In the genomic region with DNA sequence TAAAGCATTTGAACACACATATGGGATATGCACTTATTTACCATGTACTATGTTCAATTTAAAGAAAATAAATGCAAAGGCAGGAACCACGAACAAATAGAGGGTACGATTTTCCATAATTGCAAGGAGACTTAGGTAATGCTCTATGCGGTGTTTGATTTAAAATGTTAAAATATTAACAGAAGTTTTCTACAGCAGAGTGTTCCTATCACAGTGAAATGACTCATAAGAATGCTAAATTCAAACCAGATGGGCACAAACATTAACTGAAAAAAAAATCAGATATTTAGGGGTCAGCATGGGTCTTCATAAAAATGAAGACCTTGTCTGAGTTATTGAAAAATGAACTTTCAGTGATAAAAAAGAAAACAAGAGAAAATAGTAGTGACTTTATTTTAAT, we compare ENCODE assay signal across 30 cellular contexts.
DNase-seq lines count a peak whose midpoint lies in the region; ATAC-seq, FAIRE-seq and TF ChIP-seq lines count a peak whose summit lies in the region.
"Had no signal": no experiment of that assay in that cellular context is flagged by ENCODE, and none has a peak within 500 bp of the region (broad histone marks: within the 10 kb centered on the region; RNA-seq: fewer than 3 reads in every experiment).

No MANE protein-coding gene starts in this region.

- H3K4me1 ChIP-seq in KMS-11 (ENCODE audit: low read depth, poor library complexity, severe bottlenecking) = peaks cover 31% of the 10 kb centered on the region
- peaks cover 0 to 7% (median 2%) of the 10 kb centered on the region in 4 experiments; a peak in 2 of 7 replicates for H3K4me1 ChIP-seq in H1 (replicated peaks in 1 of 4; ENCODE audit: control insufficient read depth in 3 of 4, insufficient read depth in 4 of 4, low read length in 3 of 4)

- H3K4me3 Mint-ChIP-seq in nephron = no peak overlapping the region
- H3K4me3 Mint-ChIP-seq: activated CD4-positive, alpha-beta memory T cell treated with anti-CD3 and anti-CD28 coated beads, Interleukin-2, amount 10 ng/mL, durations not matched to agents 7 days and 5 days; activated naive CD4-positive, alpha-beta T cell treated with anti-CD3 and anti-CD28 coated beads, Interleukin-2, amount 50 U/mL, for 24 hours; activated T-helper 17 cell treated with anti-CD3 and anti-CD28 coated beads, Interleukin-2, amount 50 U/mL, for 72 hours; naive thymus-derived CD4-positive, alpha-beta T cell; stimulated activated naive CD8-positive, alpha-beta T cell treated with anti-CD3 and anti-CD28 coated beads, Interleukin-15, amount 100 ng/mL, for 72 hours; T-cell had no signal

- no peak overlapping the region for H3K27ac ChIP-seq in KMS-11
- no peak overlapping the region for H3K27ac ChIP-seq in H1 (ENCODE audit: low read depth, low read length)
- H3K27ac ChIP-seq: BLaER1, cardiac muscle cell, thyroid gland had no signal

- no peaks in the 10 kb centered on the region for H3K79me1 ChIP-seq in H1 (ENCODE audit: low read depth, low read length)

- H3K18ac ChIP-seq in H1 (ENCODE audit: extremely low read depth, low read length) = no peak overlapping the region

- H3K9ac ChIP-seq in KMS-11 (no peak overlapping the region), H1 (replicated peaks in 1 of 4; ENCODE audit: extremely low read depth in 1 of 4, low read depth in 3 of 4, low read length in 3 of 4) (no peak overlapping the region)
- H3K9ac ChIP-seq: BLaER1 had no signal

- no peak overlapping the region for H4K8ac ChIP-seq in H1 (ENCODE audit: extremely low read depth, insufficient read depth, low read length)

- H2BK5ac ChIP-seq in H1 (ENCODE audit: low read depth, low read length) = no peak overlapping the region

- H2BK15ac ChIP-seq in H1 (ENCODE audit: low read length) = no peak overlapping the region

- ATAC-seq in GM18505 (IDR thresholded peaks at IDR 0.05; ENCODE audit: unreplicated experiment) = no peak
- ATAC-seq: activated T-helper 17 cell treated with anti-CD3 and anti-CD28 coated beads, Interleukin-2, amount 50 U/mL, for 72 hours; naive thymus-derived CD4-positive, alpha-beta T cell; stimulated activated naive CD8-positive, alpha-beta T cell treated with anti-CD3 and anti-CD28 coated beads, Interleukin-15, amount 100 ng/mL, for 72 hours; T-cell had no signal

- DNase-seq in AG08395 (ENCODE audit: low spot score) (peak; percentile 30), H1 (ENCODE audit: low read depth in 1 of 2, low spot score in 2 of 2) (no peak), OCI-M1 (lab: John Stamatoyannopoulos, UW) (no peak), cerebellar cortex (ENCODE audit: low spot score) (no peak)
- DNase-seq in central memory CD4-positive, alpha-beta T cell = no peak
- DNase-seq: activated CD4-positive, alpha-beta memory T cell treated with anti-CD3 and anti-CD28 coated beads, Interleukin-2, amount 10 ng/mL, durations not matched to agents 7 days and 5 days; activated CD8-positive, alpha-beta memory T cell treated with anti-CD3 and anti-CD28 coated beads, Interleukin-2, amount 50 U/mL, for 48 hours; anterior cingulate cortex; COR-L47; dermis blood vessel endothelial cell; glutamatergic neuron; kidney; midbrain; naive thymus-derived CD4-positive, alpha-beta T cell; NCI-H1694; NCI-H524; occipital lobe; stimulated activated CD8-positive, alpha-beta memory T cell treated with anti-CD3 and anti-CD28 coated beads, Interleukin-4, amount 100 ng/mL, for 48 hours; stimulated activated naive CD8-positive, alpha-beta T cell treated with anti-CD3 and anti-CD28 coated beads, Interleukin-15, amount 100 ng/mL, for 72 hours; T-cell; thyroid gland had no signal

- H3K36me3 ChIP-seq in KMS-11 (ENCODE audit: insufficient read depth) = no peaks in the 10 kb centered on the region
- H3K36me3 ChIP-seq in H1 (ENCODE audit: control insufficient read depth in 2 of 4, insufficient read depth in 4 of 4, low read length in 3 of 4) = no peaks in the 10 kb centered on the region
- H3K36me3 ChIP-seq: BLaER1, cardiac muscle cell, thyroid gland had no signal

- no peak overlapping the region for H2AK5ac ChIP-seq in H1 (ENCODE audit: low read depth, low read length)

- POLR2A ChIA-PET in H1 (lab: Charles Lee; ENCODE audit: partially characterized antibody) = no interaction called here

- TF ChIP-seq EP300 in H1 (IDR thresholded peaks at IDR 0.05; ENCODE audit: borderline replicate concordance in 1 of 2, low read depth in 2 of 2, low read length in 2 of 2) = no peak

- no peaks in the 10 kb centered on the region for H3K9me3 ChIP-seq in H1 (ENCODE audit: insufficient read depth in 2 of 2, low read depth in 1 of 2, low read length in 1 of 2)
- H3K9me3 ChIP-seq: BLaER1, thyroid gland had no signal

- peak overlapping the region; percentile 58 for H3K4me2 ChIP-seq in KMS-11
- no peak overlapping the region for H3K4me2 ChIP-seq in H1 (ENCODE audit: insufficient read depth in 1 of 2, low read depth in 2 of 2, low read length in 2 of 2)
- H3K4me2 ChIP-seq: BLaER1 had no signal

- H3K23me2 ChIP-seq in H1 (ENCODE audit: low read depth, low read length) = no peaks in the 10 kb centered on the region

- H2AFZ ChIP-seq in KMS-11 (ENCODE audit: low read depth) (no peak overlapping the region), H1 (ENCODE audit: low read length) (0 out of 2 replicates have a peak overlapping the region, but pooled peaks have one; percentile 72)

- no peak overlapping the region for H4K91ac ChIP-seq in H1 (replicated peaks; ENCODE audit: insufficient read length, low read length)

- H2BK120ac ChIP-seq in H1 (replicated peaks; ENCODE audit: low read depth, low read length) = no peak overlapping the region

- no peak overlapping the region for H3K14ac ChIP-seq in H1 (ENCODE audit: insufficient read length)

- H3K9me3 Mint-ChIP-seq in nephron = no peaks in the 10 kb centered on the region
- H3K9me3 Mint-ChIP-seq: activated CD4-positive, alpha-beta memory T cell treated with anti-CD3 and anti-CD28 coated beads, Interleukin-2, amount 10 ng/mL, durations not matched to agents 7 days and 5 days; activated naive CD4-positive, alpha-beta T cell treated with anti-CD3 and anti-CD28 coated beads, Interleukin-2, amount 50 U/mL, for 24 hours; activated T-helper 17 cell treated with anti-CD3 and anti-CD28 coated beads, Interleukin-2, amount 50 U/mL, for 72 hours; naive thymus-derived CD4-positive, alpha-beta T cell; stimulated activated naive CD8-positive, alpha-beta T cell treated with anti-CD3 and anti-CD28 coated beads, Interleukin-15, amount 100 ng/mL, for 72 hours; T-cell had no signal

- no peaks in the 10 kb centered on the region for H3K27me3 Mint-ChIP-seq in nephron (ENCODE audit: low read depth)

- H4K20me1 ChIP-seq in KMS-11 (ENCODE audit: insufficient read depth) = no peaks in the 10 kb centered on the region
- H4K20me1 ChIP-seq in H1 (replicated peaks in 1 of 2; ENCODE audit: control insufficient read depth in 1 of 2, insufficient read depth in 2 of 2, low read length in 2 of 2) = no peaks in the 10 kb centered on the region
- H4K20me1 ChIP-seq: BLaER1 had no signal

- peaks cover 9% of the 10 kb centered on the region; the same call in 1 of the 2 replicates for H3K27me3 ChIP-seq in KMS-11 (ENCODE audit: insufficient read depth, low read depth)
- no peaks in the 10 kb centered on the region for H3K27me3 ChIP-seq in H1 (replicated peaks in 1 of 4; ENCODE audit: control insufficient read depth in 3 of 4, extremely low read depth in 1 of 4, insufficient read depth in 3 of 4, low read length in 3 of 4)
- H3K27me3 ChIP-seq: BLaER1, cardiac muscle cell, thyroid gland had no signal

- no peaks in the 10 kb centered on the region for H3K36me3 Mint-ChIP-seq in nephron (ENCODE audit: low read depth)
- H3K36me3 Mint-ChIP-seq: activated naive CD4-positive, alpha-beta T cell treated with anti-CD3 and anti-CD28 coated beads, Interleukin-2, amount 50 U/mL, for 24 hours; naive thymus-derived CD4-positive, alpha-beta T cell; T-cell had no signal

- H3K4me1 Mint-ChIP-seq in nephron = peaks cover 56% of the 10 kb centered on the region
- H3K4me1 Mint-ChIP-seq: activated CD4-positive, alpha-beta memory T cell treated with anti-CD3 and anti-CD28 coated beads, Interleukin-2, amount 10 ng/mL, durations not matched to agents 7 days and 5 days had no signal

- H3K4me3 ChIP-seq in KMS-11 (IDR thresholded peaks at IDR 0.05; ENCODE audit: insufficient read depth, low read depth, low read length) = no peak overlapping the region
- H3K4me3 ChIP-seq in H1 (ENCODE audit: extremely low read depth in 1 of 4, insufficient read depth in 2 of 4, low read depth in 3 of 4, low read length in 4 of 4) = no peak overlapping the region
- H3K4me3 ChIP-seq: BLaER1, cardiac muscle cell, skin epidermis, thyroid gland had no signal

- H2BK12ac ChIP-seq in H1 (ENCODE audit: low read depth, low read length) = no peak overlapping the region

- H2BK20ac ChIP-seq in H1 (ENCODE audit: low read length) = no peak overlapping the region

- no peak overlapping the region for H4K5ac ChIP-seq in H1 (ENCODE audit: insufficient read length, low read depth, low read length)

- H3K56ac ChIP-seq in H1 (replicated peaks; ENCODE audit: insufficient read length, low read depth, low read length) = no peak overlapping the region

- CTCF ChIA-PET in H1 (lab: Charles Lee; ENCODE audit: partially characterized antibody) = interaction anchor here (0.6 to 1.5 kb wide), 2 partner anchors 142 to 360 kb away, joined by 3 read pairs; no protein-coding TSS in a partner anchor

- TF ChIP-seq CTCF in KMS-11 (conservative IDR thresholded peaks at IDR 0.05; ENCODE audit: low read depth, low read length) = no peak
- no peak for TF ChIP-seq CTCF in H1 (IDR thresholded peaks at IDR 0.05; ENCODE audit: control extremely low read depth in 1 of 3, insufficient read depth in 1 of 3, low read depth in 1 of 3, low read length in 3 of 3)
- TF ChIP-seq CTCF in nephron (IDR thresholded peaks at IDR 0.05; ENCODE audit: unreplicated experiment in 3 of 3) = no peak

- TF ChIP-seq POLR2A in H1 (IDR thresholded peaks at IDR 0.05; ENCODE audit: control extremely low read depth in 1 of 2, low read depth in 2 of 2, low read length in 2 of 2) (no peak), GM18505 (IDR thresholded peaks at IDR 0.05; ENCODE audit: borderline replicate concordance, extremely low read depth, insufficient read depth, insufficient read length) (no peak)

- H3K79me2 ChIP-seq in KMS-11 (ENCODE audit: insufficient read depth, low read depth) = no peaks in the 10 kb centered on the region
- H3K79me2 ChIP-seq in H1 (ENCODE audit: control insufficient read depth in 1 of 2, insufficient read depth in 2 of 2, low read length in 2 of 2) = no peaks in the 10 kb centered on the region

- 86% methylated on average over 3 of the region's 3 CpGs; no CpG with 5 or more reads in 1 of the 2 experiments for WGBS in H1 (ENCODE audit: extremely low coverage in 1 of 2, insufficient coverage in 1 of 2, insufficient read length in 1 of 2, insufficient replicate concordance in 2 of 2, low coverage in 1 of 2, low lambda C conversion rate in 2 of 2, missing lambda C conversion rate in 1 of 2), 2 experiments

- no peak overlapping the region for H3K4ac ChIP-seq in H1 (replicated peaks; ENCODE audit: insufficient read length, low read depth, low read length)

- peak overlapping the region; percentile 49 to 91 (median 76) for H3K27ac Mint-ChIP-seq in nephron
- H3K27ac Mint-ChIP-seq: activated CD4-positive, alpha-beta memory T cell treated with anti-CD3 and anti-CD28 coated beads, Interleukin-2, amount 10 ng/mL, durations not matched to agents 7 days and 5 days; activated naive CD4-positive, alpha-beta T cell treated with anti-CD3 and anti-CD28 coated beads, Interleukin-2, amount 50 U/mL, for 24 hours; activated T-helper 17 cell treated with anti-CD3 and anti-CD28 coated beads, Interleukin-2, amount 50 U/mL, for 72 hours; naive thymus-derived CD4-positive, alpha-beta T cell; stimulated activated naive CD8-positive, alpha-beta T cell treated with anti-CD3 and anti-CD28 coated beads, Interleukin-15, amount 100 ng/mL, for 72 hours; T-cell had no signal

- FAIRE-seq in H1 (lab: Jason Lieb, UNC) = no peak
- FAIRE-seq: A204.1, kidney had no signal

- no peak overlapping the region for H3K23ac ChIP-seq in H1 (ENCODE audit: insufficient read length)

- no peak for TF ChIP-seq RAD21 in H1 (IDR thresholded peaks at IDR 0.05 in 1 of 2, conservative IDR thresholded peaks at IDR 0.05 in 1 of 2; ENCODE audit: low read depth in 2 of 2, low read length in 2 of 2)
